21 cellular contexts compared by ENCODE assay signal in genomic region chr6:158519761-158520160, GRCh38.
"Had no signal": no experiment of that assay in that cellular context is flagged by ENCODE, and none has a peak within 500 bp of the region (broad histone marks: within the 10 kb centered on the region; RNA-seq: fewer than 3 reads in every experiment).

No MANE protein-coding gene starts in this region.

- H3K4me3 ChIP-seq: esophagus muscularis mucosa, gastroesophageal sphincter, sigmoid colon, spleen, thoracic aorta, upper lobe of left lung had no signal

- H3K79me2 ChIP-seq: parathyroid adenoma had no signal

- H2AFZ ChIP-seq: parathyroid adenoma had no signal

- H3K36me3 ChIP-seq: brain microvascular endothelial cell, esophagus muscularis mucosa, gastroesophageal sphincter, sigmoid colon, spleen, thoracic aorta, upper lobe of left lung had no signal

- H3K9ac ChIP-seq: parathyroid adenoma had no signal

- H3K27ac ChIP-seq: brain microvascular endothelial cell, esophagus muscularis mucosa, gastroesophageal sphincter, parathyroid adenoma, sigmoid colon, spleen, thoracic aorta, upper lobe of left lung had no signal

- H3K9me3 ChIP-seq: esophagus muscularis mucosa, gastroesophageal sphincter, sigmoid colon, spleen, thoracic aorta, upper lobe of left lung had no signal

- FAIRE-seq: endothelial cell of umbilical vein had no signal

- DNase-seq: activated CD4-positive, alpha-beta memory T cell treated with anti-CD3 and anti-CD28 coated beads, Interleukin-2, amount 10 ng/mL, durations not matched to agents 7 days and 5 days; activated CD4-positive, alpha-beta T cell treated with anti-CD3 and anti-CD28 coated beads for 48 hours; activated naive CD4-positive, alpha-beta T cell treated with Interleukin-2 at 50 U/mL for 16 hours; activated naive CD8-positive, alpha-beta T cell treated with anti-CD3 and anti-CD28 coated beads, Interleukin-2, amount 50 U/mL, for 24 hours; activated T-cell treated with anti-CD3 and anti-CD28 coated beads, Interleukin-2, amount 50 U/mL, for 24 hours; brain microvascular endothelial cell; central memory CD4-positive, alpha-beta T cell; cortex of kidney; effector CD8-positive, alpha-beta T cell; immature natural killer cell; naive thymus-derived CD8-positive, alpha-beta T cell; sigmoid colon; spleen; stimulated activated naive B cell treated with anti-CD40 and anti-IgM and Interleukin-4, amounts not matched to agents 10 μg/mL and 1 μg/mL and 100 μg/mL, for 72 hours; T-helper 2 cell had no signal

- H3K4me1 ChIP-seq: parathyroid adenoma had no signal
